Comparison of ENCODE assay signal across 20 cellular contexts in the genomic region with DNA sequence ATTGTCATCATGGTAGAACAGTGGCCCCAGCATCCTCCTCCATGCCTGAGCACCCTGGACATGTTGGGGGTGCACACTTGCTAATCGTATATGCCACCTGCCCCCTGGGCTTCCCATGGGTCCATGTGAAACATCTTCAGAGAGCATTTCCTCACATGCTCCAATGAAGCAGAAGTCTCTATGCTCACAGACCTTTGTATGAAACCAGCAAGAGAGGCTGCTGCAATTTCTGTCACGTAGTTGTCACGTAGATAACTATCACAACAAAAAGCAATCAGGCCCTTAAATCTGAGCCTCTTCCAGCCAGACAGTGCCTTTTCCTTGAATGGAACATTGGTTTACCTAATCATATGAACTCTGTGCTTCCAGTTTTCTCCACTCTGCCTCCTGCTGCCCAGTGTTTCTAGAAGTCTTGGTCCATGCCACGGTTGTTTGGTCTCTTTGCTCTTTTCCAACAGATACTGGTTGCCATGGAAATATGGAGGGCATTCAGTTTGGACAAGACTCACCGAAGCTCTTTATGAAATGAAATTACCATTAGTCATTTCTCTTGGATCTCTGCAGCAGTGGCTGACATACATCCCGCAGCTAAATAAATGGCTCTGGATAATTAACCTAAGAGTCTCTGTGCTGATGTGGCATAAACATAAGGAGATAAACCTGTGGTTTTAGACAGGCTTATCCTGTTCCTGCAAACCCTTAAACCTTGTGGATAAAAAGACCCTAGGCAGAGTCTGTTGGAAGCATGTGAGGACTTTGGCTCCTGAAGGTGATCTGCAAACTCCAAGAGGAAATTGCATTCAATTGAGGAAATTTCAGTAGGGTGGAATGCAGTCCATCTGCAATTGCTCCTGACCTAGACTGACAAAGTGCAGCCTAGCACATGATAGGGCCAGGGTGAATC.
DNase-seq lines count a peak whose midpoint lies in the region; ATAC-seq and TF ChIP-seq lines count a peak whose summit lies in the region.
"Had no signal": no experiment of that assay in that cellular context is flagged by ENCODE, and none has a peak within 500 bp of the region (broad histone marks: within the 10 kb centered on the region; RNA-seq: fewer than 3 reads in every experiment).

No MANE protein-coding gene starts in this region.

- H3K36me3 ChIP-seq in endodermal cell (ENCODE audit: control insufficient read depth, insufficient read depth, low read length) (no peaks in the 10 kb centered on the region), osteoblast (ENCODE audit: insufficient read depth, low read length) (no peaks in the 10 kb centered on the region)
- H3K36me3 ChIP-seq: MG63 had no signal

- no peaks in the 10 kb centered on the region for H3K4me1 Mint-ChIP-seq in endodermal cell
- H3K4me1 Mint-ChIP-seq: CD8-positive, alpha-beta memory T cell had no signal

- H4K20me1 ChIP-seq in osteoblast (ENCODE audit: insufficient read depth, low read length), result no peaks in the 10 kb centered on the region

- 69 to 92% methylated on average over 5 to 6 of the region's 6 CpGs for WGBS in endodermal cell (ENCODE audit: insufficient coverage in 1 of 2, insufficient read length in 1 of 2), 2 experiments

- TF ChIP-seq CTCF in endodermal cell (conservative IDR thresholded peaks at IDR 0.05) (no peak), osteoblast (IDR thresholded peaks at IDR 0.05; ENCODE audit: extremely low read depth, low read depth, low read length) (no peak)

- H2AFZ ChIP-seq in osteoblast (ENCODE audit: low read length), result no peak overlapping the region
- H2AFZ ChIP-seq: GM23338 had no signal

- no peaks in the 10 kb centered on the region for H3K27me3 Mint-ChIP-seq in endodermal cell (ENCODE audit: insufficient read depth)

- H3K4me2 ChIP-seq in osteoblast (ENCODE audit: insufficient read depth, low read length), result no peak overlapping the region
- H3K4me2 ChIP-seq: GM23338 had no signal

- H3K27ac Mint-ChIP-seq in endodermal cell, result no peak overlapping the region
- H3K27ac Mint-ChIP-seq: CD8-positive, alpha-beta memory T cell; GM23338 had no signal

- H3K36me3 Mint-ChIP-seq in endodermal cell (ENCODE audit: low read depth), result no peaks in the 10 kb centered on the region
- H3K36me3 Mint-ChIP-seq: CD8-positive, alpha-beta memory T cell had no signal

- no peaks in the 10 kb centered on the region for H3K79me2 ChIP-seq in osteoblast (ENCODE audit: insufficient read depth, low read length)

- H3K9ac ChIP-seq in endodermal cell (ENCODE audit: extremely low read depth, low read length, poor library complexity, severe bottlenecking), result no peak overlapping the region

- H3K4me3 ChIP-seq in endodermal cell (ENCODE audit: low read length) (no peak overlapping the region), osteoblast (ENCODE audit: insufficient read depth, low read length) (no peak overlapping the region)
- H3K4me3 ChIP-seq: GM23338, MG63 had no signal

- ATAC-seq in GM18520 (IDR thresholded peaks at IDR 0.05; ENCODE audit: unreplicated experiment), result no peak
- ATAC-seq: HCT116, HepG2 had no signal

- peak overlapping the region; percentile 0 for H3K27ac ChIP-seq in endodermal cell (ENCODE audit: low read depth, low read length)
- H3K27ac ChIP-seq in osteoblast (ENCODE audit: low read depth, low read length), result no peak overlapping the region
- H3K27ac ChIP-seq: 22Rv1 had no signal

- H3K9me3 Mint-ChIP-seq in endodermal cell, result no peaks in the 10 kb centered on the region
- H3K9me3 Mint-ChIP-seq: CD8-positive, alpha-beta memory T cell; GM23338 had no signal

- DNase-seq in DMS79 treated with DMSO at 0.1 percent for 48 hours (lab: John Stamatoyannopoulos, UW) (peak; percentile 2), DMS79 (lab: John Stamatoyannopoulos, UW) (no peak), M059J (ENCODE audit: low read depth) (peak; percentile 65), endodermal cell (no peak), osteoblast (ENCODE audit: insufficient read length, low spot score, missing footprints) (peak; percentile 75), activated T-cell treated with anti-CD3 and anti-CD28 coated beads for 4 hours (no peak)
- DNase-seq in activated CD4-positive, alpha-beta T cell treated with anti-CD3 and anti-CD28 coated beads, Interleukin-2, amount 50 U/mL, for 4 hours, result no peak
- DNase-seq: CD8-positive, alpha-beta memory T cell; GF-D8; KG1; MG63; NCI-H1092 treated with DMSO at 0.1 percent for 48 hours; NCI-H1694; NCI-H2227 treated with DMSO at 0.1 percent for 48 hours; NCI-H524 treated with DMSO at 0.1 percent for 48 hours had no signal

- H3K4me3 Mint-ChIP-seq in endodermal cell, result no peak overlapping the region
- H3K4me3 Mint-ChIP-seq: CD8-positive, alpha-beta memory T cell; GM23338 had no signal

- H3K4me1 ChIP-seq in endodermal cell (ENCODE audit: control insufficient read depth, insufficient read depth, low read length), result no peaks in the 10 kb centered on the region
- no peaks in the 10 kb centered on the region for H3K4me1 ChIP-seq in osteoblast (ENCODE audit: insufficient read depth, low read length)

- H3K9me3 ChIP-seq in endodermal cell (ENCODE audit: control insufficient read depth, low read length) (no peaks in the 10 kb centered on the region), osteoblast (ENCODE audit: low read depth, low read length) (no peaks in the 10 kb centered on the region)
- H3K9me3 ChIP-seq: MG63 had no signal

- H3K27me3 ChIP-seq in endodermal cell (ENCODE audit: control insufficient read depth, insufficient read depth, low read length, poor library complexity, severe bottlenecking), result no peaks in the 10 kb centered on the region
- peaks cover 2% of the 10 kb centered on the region for H3K27me3 ChIP-seq in osteoblast (ENCODE audit: insufficient read depth, low read length)
- H3K27me3 ChIP-seq: MG63 had no signal

Comparison
In these comparisons a context has a peak if more than half of its experiments do, and no peak if none do; other contexts are left out.
1. DNase-seq: peak in DMS79 treated with DMSO at 0.1 percent for 48 hours (single experiment), M059J (single experiment) and osteoblast (single experiment); none in DMS79 (single experiment), endodermal cell (single experiment), activated CD4-positive, alpha-beta T cell treated with anti-CD3 and anti-CD28 coated beads, Interleukin-2, amount 50 U/mL, for 4 hours (0 of 2) and activated T-cell treated with anti-CD3 and anti-CD28 coated beads for 4 hours (single experiment).